In genomic region chr20:15564981-15565380, GRCh38 we compare ENCODE assay signal across 13 cellular contexts.
DNase-seq lines count a peak whose midpoint lies in the region; ATAC-seq and TF ChIP-seq lines count a peak whose summit lies in the region.
"Had no signal": no experiment of that assay in that cellular context is flagged by ENCODE, and none has a peak within 500 bp of the region (broad histone marks: within the 10 kb centered on the region; RNA-seq: fewer than 3 reads in every experiment).

No MANE protein-coding gene starts in this region.

- DNase-seq in GM19240 (ENCODE audit: insufficient read length, low spot score) (peak; percentile 8), NCI-H187 (lab: John Stamatoyannopoulos, UW) (no peak), anterior cingulate cortex (lab: John Stamatoyannopoulos, UW) (no peak), tibial artery (no peak), esophagus squamous epithelium (lab: John Stamatoyannopoulos, UW) (no peak)
- DNase-seq: amygdala; effector memory CD8-positive, alpha-beta T cell; mesendoderm; NCI-H1092; T-helper 2 cell had no signal

- peaks cover 0 to 20% (median 0%) of the 10 kb centered on the region in 4 donors for H3K4me1 ChIP-seq in tibial artery
- no peaks in the 10 kb centered on the region for H3K4me1 ChIP-seq in esophagus squamous epithelium

- TF ChIP-seq CTCF in tibial artery (IDR thresholded peaks at IDR 0.05), result no peak
- no peak for TF ChIP-seq CTCF in esophagus squamous epithelium (IDR thresholded peaks at IDR 0.05)

- 79 to 82% methylated on average over 3 of the region's 3 CpGs for WGBS in esophagus squamous epithelium, 2 donors

- ATAC-seq in HG02588 (IDR thresholded peaks at IDR 0.05; ENCODE audit: unreplicated experiment), result peak; percentile 69
- peak; percentile 90 for ATAC-seq in HG03432 (IDR thresholded peaks at IDR 0.05; ENCODE audit: unreplicated experiment)
- ATAC-seq: effector memory CD8-positive, alpha-beta T cell had no signal

- no peak overlapping the region for H3K4me3 ChIP-seq in tibial artery
- no peak overlapping the region for H3K4me3 ChIP-seq in esophagus squamous epithelium
- H3K4me3 ChIP-seq: hepatocyte had no signal

- H3K9me3 ChIP-seq in tibial artery, result no peaks in the 10 kb centered on the region
- H3K9me3 ChIP-seq in esophagus squamous epithelium, result no peaks in the 10 kb centered on the region

- intact Hi-C loops in tibial artery (cut with DNase I; ENCODE audit: low total_unique reads) (no loop called here), esophagus squamous epithelium (cut with DNase I) (no loop called here)

- H3K27me3 ChIP-seq in tibial artery (no peaks in the 10 kb centered on the region), esophagus squamous epithelium (no peaks in the 10 kb centered on the region)
- H3K27me3 ChIP-seq: hepatocyte had no signal

- H3K27ac ChIP-seq in tibial artery (no peak overlapping the region), esophagus squamous epithelium (no peak overlapping the region)
- H3K27ac ChIP-seq: hepatocyte had no signal

- H3K36me3 ChIP-seq in tibial artery, result no peaks in the 10 kb centered on the region
- no peaks in the 10 kb centered on the region for H3K36me3 ChIP-seq in esophagus squamous epithelium

- TF ChIP-seq POLR2A in esophagus squamous epithelium (IDR thresholded peaks at IDR 0.05), result no peak
